ENCODE assay signal across 8 cellular contexts in the genomic region with DNA sequence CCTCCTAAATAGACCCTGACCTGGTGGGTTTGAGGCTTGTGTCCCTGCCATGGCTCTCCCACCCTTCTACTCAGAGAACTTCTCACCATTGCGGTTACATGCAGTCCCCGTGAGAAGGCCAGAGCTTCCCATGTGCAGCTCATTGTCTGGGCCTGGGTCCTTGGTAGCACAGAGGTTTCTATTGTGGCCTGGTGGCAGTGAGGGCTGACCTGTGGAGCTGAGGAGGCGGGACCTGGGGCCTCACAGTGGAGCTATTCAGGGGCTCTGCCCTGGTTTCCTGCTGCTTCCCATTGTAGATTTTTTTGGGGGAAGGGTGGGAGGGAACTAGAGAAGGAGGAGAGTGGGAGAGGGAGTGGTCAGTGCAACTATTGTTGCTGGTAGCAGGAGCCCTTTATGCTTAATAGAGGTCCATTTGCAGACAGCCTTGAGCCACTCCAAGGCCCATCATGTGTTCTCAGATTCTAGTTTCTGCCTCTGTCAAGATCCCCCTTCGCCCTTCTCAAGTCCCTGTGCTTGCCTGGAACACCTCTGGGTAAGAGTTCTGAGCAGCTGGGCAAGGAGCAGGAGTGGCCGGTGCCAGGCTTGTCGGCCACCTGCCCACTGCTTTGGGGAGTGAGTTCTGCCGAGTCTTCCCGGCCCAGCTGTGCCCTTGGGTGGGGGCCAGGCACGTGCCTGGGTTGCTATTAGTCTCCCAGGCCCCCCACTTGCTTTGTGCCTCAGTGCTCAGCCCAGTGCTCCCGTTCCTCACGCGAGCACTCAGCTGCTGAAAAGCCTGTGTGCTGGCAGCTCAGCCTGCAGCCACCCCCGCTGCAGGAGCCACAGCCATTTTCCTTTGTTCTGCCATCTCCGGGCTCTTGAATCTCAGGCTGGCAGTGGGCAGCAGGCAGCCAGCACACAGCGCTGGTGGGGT. TPM values are rescaled to one million over a fixed set of nuclear protein-coding genes. Genes with fewer than 3 reads are reported as not detected.
A peak's percentile ranks its signal among the peaks of the same experiment; 100 is the strongest.
DNase-seq lines count a peak whose midpoint lies in the region; ATAC-seq, FAIRE-seq and TF ChIP-seq lines count a peak whose summit lies in the region.

No MANE protein-coding gene starts in this region.

- H3K9me3 Mint-ChIP-seq in activated T-cell treated with anti-CD3 and anti-CD28 coated beads, Interleukin-2, amount 50 U/mL, for 72 hours: no peaks in the 10 kb centered on the region

- H3K4me1 ChIP-seq in A549 (peaks cover 100% of the 10 kb centered on the region), HEK293 (ENCODE audit: control insufficient read depth, insufficient read depth, low read length) (peaks cover 9% of the 10 kb centered on the region), right atrium auricular region (peaks cover 0 to 100% of the 10 kb centered on the region in 2 donors), psoas muscle (peaks cover 80% of the 10 kb centered on the region)

- DNase-seq in A549 (ENCODE audit: low read depth in 1 of 2, low spot score in 1 of 2) (no peak), right atrium auricular region (ENCODE audit: low spot score) (no peak), psoas muscle (peak; percentile 35 to 75), SHP77 treated with DMSO at 0.1 percent for 48 hours (lab: John Stamatoyannopoulos, UW) (no peak)
- no peak for DNase-seq in activated T-cell treated with anti-CD3 and anti-CD28 coated beads, Interleukin-2, amount 50 U/mL, for 72 hours

- no peaks in the 10 kb centered on the region for H3K27me3 Mint-ChIP-seq in activated T-cell treated with anti-CD3 and anti-CD28 coated beads, Interleukin-2, amount 50 U/mL, for 72 hours (ENCODE audit: low read depth)

- peak overlapping the region; percentile 88 for H3K27ac Mint-ChIP-seq in activated T-cell treated with anti-CD3 and anti-CD28 coated beads, Interleukin-2, amount 50 U/mL, for 72 hours

- no peak for TF ChIP-seq POLR2A in A549 (IDR thresholded peaks at IDR 0.05; ENCODE audit: low read length)

- H3K4me3 ChIP-seq in A549 (no peak overlapping the region), HEK293 (ENCODE audit: low read depth, low read length) (no peak overlapping the region), right atrium auricular region (peak overlapping the region in 1 of 2 donors; percentile 31), psoas muscle (peak overlapping the region; percentile 45)

- 81% methylated on average over 15 of the region's 15 CpGs for WGBS in A549 (ENCODE audit: missing lambda C conversion rate)
- WGBS in psoas muscle, 3 donors: 17 to 22% (median 21%) methylated on average over 14 to 15 of the region's 15 CpGs

- TF ChIP-seq CTCF in A549 (IDR thresholded peaks at IDR 0.05): no peak
- TF ChIP-seq CTCF in HEK293 (tag by site-specific recombination; IDR thresholded peaks at IDR 0.05): no peak
- TF ChIP-seq CTCF in right atrium auricular region (IDR thresholded peaks at IDR 0.05): no peak
- no peak for TF ChIP-seq CTCF in psoas muscle (IDR thresholded peaks at IDR 0.05)

- H3K27me3 ChIP-seq in right atrium auricular region (no peaks in the 10 kb centered on the region), psoas muscle (ENCODE audit: insufficient read depth in 3 of 3, low read length in 2 of 3) (no peaks in the 10 kb centered on the region)

- ATAC-seq in A549 (peak; percentile 9 to 25; a peak in 3 of 6 replicates), psoas muscle (peak; percentile 28 to 64 (median 39)), GM18502 (IDR thresholded peaks at IDR 0.05; ENCODE audit: poor library complexity, unreplicated experiment) (no peak), HG02852 (IDR thresholded peaks at IDR 0.05; ENCODE audit: unreplicated experiment) (no peak)
- no peak for ATAC-seq in activated T-cell treated with anti-CD3 and anti-CD28 coated beads, Interleukin-2, amount 50 U/mL, for 72 hours (replicated peaks in 1 of 2)

- FAIRE-seq in A549 (lab: Jason Lieb, UNC): no peak

- H3K27ac ChIP-seq in A549 (peak overlapping the region; percentile 24 to 100; a peak in 4 of 6 replicates), HEK293 (ENCODE audit: extremely low read depth, low read depth, low read length) (no peak overlapping the region), right atrium auricular region (peak overlapping the region; percentile 73 to 77), psoas muscle (peak overlapping the region; percentile 60)

- CTCF ChIA-PET in A549 (lab: Yijun Ruan, JAX) (interaction anchor here (1.3 to 38.6 kb wide), 4 partner anchors 12 to 41 kb away, joined by 3 to 928 read pairs (median 28); no protein-coding TSS in a partner anchor), HEK293 (lab: Yijun Ruan, JAX) (interaction anchor here (1.8 to 2.7 kb wide), 2 partner anchors 20 to 40 kb away, joined by 6 to 15 read pairs; no protein-coding TSS in a partner anchor)

- peaks cover 6 to 7% of the 10 kb centered on the region in 2 donors for H3K36me3 Mint-ChIP-seq in activated T-cell treated with anti-CD3 and anti-CD28 coated beads, Interleukin-2, amount 50 U/mL, for 72 hours (ENCODE audit: insufficient read depth in 2 of 2)

- TF ChIP-seq EP300 in A549 (IDR thresholded peaks at IDR 0.05): no peak

- H3K9me3 ChIP-seq in A549: no peaks in the 10 kb centered on the region
- H3K9me3 ChIP-seq in HEK293 (ENCODE audit: control insufficient read depth, insufficient read depth, low read depth, low read length): no peaks in the 10 kb centered on the region
- H3K9me3 ChIP-seq in right atrium auricular region: no peaks in the 10 kb centered on the region
- no peaks in the 10 kb centered on the region for H3K9me3 ChIP-seq in psoas muscle

- H3K4me2 ChIP-seq in A549: peak overlapping the region; percentile 93

- no peaks in the 10 kb centered on the region; a peak in 1 of 3 replicates for H3K36me3 ChIP-seq in HEK293 (ENCODE audit: control insufficient read depth in 2 of 2, insufficient read depth in 1 of 2, low read length in 2 of 2)
- peaks cover 5% of the 10 kb centered on the region for H3K36me3 ChIP-seq in right atrium auricular region
- peaks cover 0 to 5% of the 10 kb centered on the region in 2 donors for H3K36me3 ChIP-seq in psoas muscle (ENCODE audit: insufficient read depth in 1 of 2, low read depth in 1 of 2)

- H3K4me1 Mint-ChIP-seq in activated T-cell treated with anti-CD3 and anti-CD28 coated beads, Interleukin-2, amount 50 U/mL, for 72 hours (ENCODE audit: low read depth): peaks cover 100% of the 10 kb centered on the region

- TF ChIP-seq RAD21 in A549 (conservative IDR thresholded peaks at IDR 0.05 in 1 of 2, IDR thresholded peaks at IDR 0.05 in 1 of 2): no peak

- POLR2A ChIA-PET in A549 (lab: Yijun Ruan, JAX): interaction anchor here (1.5 kb wide), 1 partner anchor 45 kb away, joined by 4 read pairs; no protein-coding TSS in a partner anchor
- POLR2A ChIA-PET in HEK293 (lab: Yijun Ruan, JAX): interaction anchor here (0.6 kb wide), 1 partner anchor 268 kb away, joined by 3 read pairs; no protein-coding TSS in a partner anchor

- intact Hi-C loops in psoas muscle (cut with DNase I): no loop called here

- peak overlapping the region; percentile 84 for H3K4me3 Mint-ChIP-seq in activated T-cell treated with anti-CD3 and anti-CD28 coated beads, Interleukin-2, amount 50 U/mL, for 72 hours

TF ChIP-seq in A549, 52 proteins besides CTCF, POLR2A, EP300 and RAD21 (continues in another document):
- TF ChIP-seq NPAS2 (CRISPR knock-in tag; IDR thresholded peaks at IDR 0.05; ENCODE audit: borderline replicate concordance) (no peak), BHLHE40 (IDR thresholded peaks at IDR 0.05; ENCODE audit: low read depth, low read length) (no peak), HOXB5 (CRISPR knock-in tag; IDR thresholded peaks at IDR 0.05) (no peak), ZC3H11A (IDR thresholded peaks at IDR 0.05) (no peak), CEBPB (IDR thresholded peaks at IDR 0.05) (no peak)
- TF ChIP-seq, protein P1, sequence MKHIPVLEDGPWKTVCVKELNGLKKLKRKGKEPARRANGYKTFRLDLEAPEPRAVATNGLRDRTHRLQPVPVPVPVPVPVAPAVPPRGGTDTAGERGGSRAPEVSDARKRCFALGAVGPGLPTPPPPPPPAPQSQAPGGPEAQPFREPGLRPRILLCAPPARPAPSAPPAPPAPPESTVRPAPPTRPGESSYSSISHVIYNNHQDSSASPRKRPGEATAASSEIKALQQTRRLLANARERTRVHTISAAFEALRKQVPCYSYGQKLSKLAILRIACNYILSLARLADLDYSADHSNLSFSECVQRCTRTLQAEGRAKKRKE (CRISPR knock-in tag; IDR thresholded peaks at IDR 0.05; ENCODE audit: low read depth): no peak

TF ChIP-seq in HEK293, 187 proteins besides CTCF, POLR2A, EP300 and RAD21:
- TF ChIP-seq, protein P2, sequence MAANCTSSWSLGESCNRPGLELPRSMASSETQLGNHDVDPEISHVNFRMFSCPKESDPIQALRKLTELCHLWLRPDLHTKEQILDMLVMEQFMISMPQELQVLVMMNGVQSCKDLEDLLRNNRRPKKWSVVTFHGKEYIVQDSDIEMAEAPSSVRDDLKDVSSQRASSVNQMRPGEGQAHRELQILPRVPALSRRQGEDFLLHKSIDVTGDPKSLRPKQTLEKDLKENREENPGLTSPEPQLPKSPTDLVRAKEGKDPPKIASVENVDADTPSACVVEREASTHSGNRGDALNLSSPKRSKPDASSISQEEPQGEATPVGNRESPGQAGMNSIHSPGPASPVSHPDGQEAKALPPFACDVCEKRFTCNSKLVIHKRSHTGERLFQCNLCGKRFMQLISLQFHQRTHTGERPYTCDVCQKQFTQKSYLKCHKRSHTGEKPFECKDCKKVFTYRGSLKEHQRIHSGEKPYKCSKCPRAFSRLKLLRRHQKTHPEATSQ (tag by site-specific recombination; IDR thresholded peaks at IDR 0.05): no peak
- TF ChIP-seq ZNF600 (tag by site-specific recombination; IDR thresholded peaks at IDR 0.05): peak; percentile 64
- TF ChIP-seq ZBTB8A (tag by site-specific recombination; IDR thresholded peaks at IDR 0.05): no peak

RNA-seq across cellular contexts. Expression of a gene that starts 10.7 kb away (rescaled TPM):
- 87.0 and 97.1 TPM in 2 replicates for polyA plus RNA-seq in A549 (2011; rRNA removed)
- 119 and 152 TPM in 2 replicates for polyA plus RNA-seq in A549 (2012; cell fraction: cytosol; rRNA removed)
- polyA plus RNA-seq in A549 (2012; cell fraction: nucleus; rRNA removed): 147 and 164 TPM in 2 replicates
- polyA plus RNA-seq in A549 (2017; fragmentation: RNase III; extraction: RNeasy Plus Mini Kit Qiagen cat#74134 plus additional on column Dnase treatment): 101 to 124 TPM (median 121 TPM) in 3 replicates
- polyA minus RNA-seq in A549 (2011; rRNA and poly(A)+ RNA removed): 68.4 and 91.9 TPM in 2 replicates
- total RNA-seq in activated T-cell treated with anti-CD3 and anti-CD28 coated beads, Interleukin-2, amount 50 U/mL, for 72 hours: 10 to 100 TPM; 44.2 to 47.8 TPM
- 10 to 100 TPM; 24.2 to 34.7 TPM for total RNA-seq in right atrium auricular region
- 10 to 100 TPM; 23.9 to 33.3 (median 25.7) TPM for total RNA-seq in psoas muscle
- 10 to 100 TPM; 19.4 to 20.0 (median 19.6) TPM for polyA plus RNA-seq in psoas muscle

RNA-seq across cellular contexts. Expression of a gene that starts 56.5 kb away (rescaled TPM):
- polyA plus RNA-seq in A549 (2011; rRNA removed): 47.6 and 59.3 TPM in 2 replicates
- polyA plus RNA-seq in A549 (2012; cell fraction: cytosol; rRNA removed): 18.2 and 20.7 TPM in 2 replicates
- 4.5 and 5.5 TPM in 2 replicates for polyA plus RNA-seq in A549 (2012; cell fraction: nucleus; rRNA removed)
- 40.6 to 55.0 TPM (median 47.7 TPM) in 3 replicates for polyA plus RNA-seq in A549 (2017; fragmentation: RNase III; extraction: RNeasy Plus Mini Kit Qiagen cat#74134 plus additional on column Dnase treatment)
- 8.9 and 9.1 TPM in 2 replicates for polyA minus RNA-seq in A549 (2011; rRNA and poly(A)+ RNA removed)
- 10 to 100 TPM; 11.0 to 15.5 TPM for total RNA-seq in activated T-cell treated with anti-CD3 and anti-CD28 coated beads, Interleukin-2, amount 50 U/mL, for 72 hours
- total RNA-seq in right atrium auricular region: 10 to 100 TPM; 42.8 to 81.2 TPM
- 10 to 100 TPM; 34.2 to 51.8 (median 41.4) TPM for total RNA-seq in psoas muscle
- 10 to 100 TPM; 19.0 to 39.9 (median 28.4) TPM for polyA plus RNA-seq in psoas muscle

Comparison
In these comparisons a context has a peak if more than half of its experiments do, and no peak if none do; other contexts are left out.
1. ATAC-seq: peak in A549 (2 of 2) and psoas muscle (4 of 4); none in activated T-cell treated with anti-CD3 and anti-CD28 coated beads, Interleukin-2, amount 50 U/mL, for 72 hours (0 of 2), GM18502 (single experiment) and HG02852 (single experiment).
2. DNase-seq: peak in psoas muscle (2 of 2); none in A549 (0 of 2), activated T-cell treated with anti-CD3 and anti-CD28 coated beads, Interleukin-2, amount 50 U/mL, for 72 hours (0 of 2), right atrium auricular region (single experiment) and SHP77 treated with DMSO at 0.1 percent for 48 hours (single experiment).